ENCODE assay signal across 9 cellular contexts in the genomic region with DNA sequence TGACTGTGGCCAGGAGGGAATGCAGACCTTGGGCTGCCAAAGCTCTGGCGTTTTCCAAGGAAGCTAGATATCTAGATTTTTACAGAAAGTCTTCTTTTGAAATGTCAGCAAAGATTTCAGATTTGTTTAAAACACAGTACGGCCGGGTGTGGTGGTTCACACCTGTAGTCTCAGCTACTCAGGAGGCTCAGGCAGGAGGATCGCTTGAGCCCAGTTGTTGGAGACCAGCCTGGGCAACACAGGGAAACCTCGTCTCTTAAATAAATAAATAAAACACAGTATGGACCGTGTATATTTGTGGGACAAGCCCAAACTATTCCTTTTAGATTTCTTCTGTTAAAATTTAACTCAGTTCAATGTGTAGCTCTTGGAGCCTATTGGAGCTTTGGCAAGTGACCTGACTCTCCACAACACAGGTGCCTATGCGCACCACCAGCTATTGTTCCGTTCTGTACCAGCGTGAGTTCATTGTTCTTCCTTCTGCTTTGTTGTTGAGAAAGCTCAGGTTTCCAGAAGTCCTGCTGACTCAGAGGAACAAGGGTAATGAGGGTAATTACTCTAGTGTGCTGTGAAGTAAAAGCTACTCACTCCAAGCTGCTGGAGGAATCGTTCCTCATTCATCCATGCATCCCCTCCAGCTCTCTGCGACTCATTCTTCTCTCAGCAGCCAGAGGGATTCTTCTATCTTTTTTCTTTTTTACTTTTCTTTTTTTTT.
DNase-seq lines count a peak whose midpoint lies in the region; ATAC-seq, FAIRE-seq and TF ChIP-seq lines count a peak whose summit lies in the region.
"Had no signal": no experiment of that assay in that cellular context is flagged by ENCODE, and none has a peak within 500 bp of the region (broad histone marks: within the 10 kb centered on the region; RNA-seq: fewer than 3 reads in every experiment).

No MANE protein-coding gene starts in this region.

- TF ChIP-seq POLR2A in HepG2 (IDR thresholded peaks at IDR 0.05; ENCODE audit: insufficient read depth in 1 of 2, low read depth in 2 of 2, low read length in 2 of 2), result no peak

- H3K27me3 ChIP-seq in HepG2 (ENCODE audit: control insufficient read depth in 1 of 2, insufficient read depth in 2 of 2, low read length in 2 of 2) (no peaks in the 10 kb centered on the region), osteoblast (ENCODE audit: insufficient read depth, low read length) (no peaks in the 10 kb centered on the region)

- H3K9ac ChIP-seq in HepG2 (ENCODE audit: insufficient read depth, low read depth, low read length), result no peak overlapping the region

- no peak overlapping the region for H3K4me3 Mint-ChIP-seq in WTC11
- H3K4me3 Mint-ChIP-seq: activated B cell treated with CpG ODN at 0.5 μM for 24 hours had no signal

- FAIRE-seq in HepG2 (lab: Jason Lieb, UNC), result no peak

- H2AFZ ChIP-seq in HepG2 (ENCODE audit: low read length), result no peak overlapping the region
- H2AFZ ChIP-seq in osteoblast (ENCODE audit: low read length), result no peak overlapping the region

- no peak for TF ChIP-seq CTCF in WTC11 (IDR thresholded peaks at IDR 0.05)
- no peak for TF ChIP-seq CTCF in HepG2 (CRISPR knock-in tag; IDR thresholded peaks at IDR 0.05)
- no peak for TF ChIP-seq CTCF in osteoblast (IDR thresholded peaks at IDR 0.05; ENCODE audit: extremely low read depth, low read depth, low read length)

- no TSS peak for BruUV-seq in HepG2 (replicated peaks; lab: Mats Ljungman, UMichigan)

- H3K9me3 Mint-ChIP-seq in WTC11, result peaks cover 11% of the 10 kb centered on the region

- H3K36me3 Mint-ChIP-seq in WTC11, result peaks cover 4% of the 10 kb centered on the region; the same call in 1 of the 2 replicates

- H4K20me1 ChIP-seq in HepG2 (ENCODE audit: insufficient read depth, low read length) (no peaks in the 10 kb centered on the region), osteoblast (ENCODE audit: insufficient read depth, low read length) (no peaks in the 10 kb centered on the region)

- WGBS in HepG2 (ENCODE audit: low lambda C conversion rate), result 27% methylated on average over 11 of the region's 11 CpGs

- no peak overlapping the region for H3K27ac ChIP-seq in HepG2 (ENCODE audit: extremely low read length, insufficient read depth, low read length)
- H3K27ac ChIP-seq in osteoblast (ENCODE audit: low read depth, low read length), result no peak overlapping the region

- H3K79me2 ChIP-seq in HepG2 (ENCODE audit: insufficient read depth, low read length) (no peaks in the 10 kb centered on the region), osteoblast (ENCODE audit: insufficient read depth, low read length) (no peaks in the 10 kb centered on the region)

- peaks cover 35% of the 10 kb centered on the region for H3K4me1 Mint-ChIP-seq in WTC11
- H3K4me1 Mint-ChIP-seq: activated B cell treated with CpG ODN at 0.5 μM for 24 hours had no signal

- TF ChIP-seq EP300 in HepG2 (IDR thresholded peaks at IDR 0.05; ENCODE audit: low read depth in 2 of 2, low read length in 2 of 2) (no peak), HepG2 (CRISPR knock-in tag; IDR thresholded peaks at IDR 0.05; ENCODE audit: borderline replicate concordance) (no peak)

- POLR2A ChIA-PET in WTC11 (lab: Charles Lee) (interaction anchor here (0.8 kb wide), 1 partner anchor 9 kb away, joined by 3 read pairs; no protein-coding TSS in a partner anchor), HepG2 (lab: Yijun Ruan, JAX) (no interaction called here)

- peaks cover 3% of the 10 kb centered on the region; the same call in 1 of the 2 replicates for H3K27me3 Mint-ChIP-seq in WTC11 (ENCODE audit: low read depth)

- CTCF ChIA-PET in WTC11 (lab: Charles Lee) (interaction anchor here (0.7 to 1.8 kb wide), 16 partner anchors 16 to 451 kb away, joined by 3 to 14 read pairs (median 5); no protein-coding TSS in a partner anchor), HepG2 (lab: Yijun Ruan, JAX; ENCODE audit: low intra/inter-chr PET ratio, low total read pairs) (no interaction called here)

- H3K4me2 ChIP-seq in HepG2 (ENCODE audit: low read depth, low read length), result no peak overlapping the region
- H3K4me2 ChIP-seq in osteoblast (ENCODE audit: insufficient read depth, low read length), result no peak overlapping the region

- in situ Hi-C loops in HepG2 (cut with HindIII; ENCODE audit: extremely low pct_ligation_motif_present, low pct_unique_long_range_greater_than_20kb), result no loop called here

- no peak for TF ChIP-seq RAD21 in HepG2 (CRISPR knock-in tag; IDR thresholded peaks at IDR 0.05)

- peak overlapping the region; percentile 77 for H3K27ac Mint-ChIP-seq in WTC11
- H3K27ac Mint-ChIP-seq: activated B cell treated with CpG ODN at 0.5 μM for 24 hours had no signal

- H3K4me1 ChIP-seq in HepG2 (ENCODE audit: insufficient read depth, low read length) (peaks cover 21% of the 10 kb centered on the region), osteoblast (ENCODE audit: insufficient read depth, low read length) (peaks cover 3% of the 10 kb centered on the region)

- ATAC-seq in WTC11 (peak; percentile 94), HepG2 (no peak)

- H3K4me3 ChIP-seq in HepG2 (replicated peaks in 1 of 3; ENCODE audit: insufficient read depth in 1 of 3, low read depth in 2 of 3, low read length in 3 of 3), result no peak overlapping the region
- no peak overlapping the region for H3K4me3 ChIP-seq in osteoblast (ENCODE audit: insufficient read depth, low read length)

- H3K36me3 ChIP-seq in HepG2 (replicated peaks in 1 of 2; ENCODE audit: control insufficient read depth in 1 of 2, insufficient read depth in 2 of 2, low read length in 2 of 2) (no peaks in the 10 kb centered on the region), osteoblast (ENCODE audit: insufficient read depth, low read length) (no peaks in the 10 kb centered on the region)

- intact Hi-C loops in HepG2 (cut with micrococcal nuclease; ENCODE audit: unreplicated experiment), result no loop called here

- H3K9me3 ChIP-seq in HepG2 (ENCODE audit: low read length) (no peaks in the 10 kb centered on the region), osteoblast (ENCODE audit: low read depth, low read length) (no peaks in the 10 kb centered on the region)

- DNase-seq in DMS79 (lab: John Stamatoyannopoulos, UW), result peak; percentile 43
- peak; percentile 96 for DNase-seq in NCI-H146 treated with DMSO at 0.1 percent for 48 hours (lab: John Stamatoyannopoulos, UW; ENCODE audit: unreplicated experiment)
- peak; percentile 39 for DNase-seq in WTC11 (ENCODE audit: low spot score)
- DNase-seq in HepG2 (ENCODE audit: low spot score), result no peak
- no peak for DNase-seq in osteoblast (ENCODE audit: insufficient read length, low spot score, missing footprints)
- no peak for DNase-seq in SHP77 (lab: John Stamatoyannopoulos, UW)
- DNase-seq in NK-92 treated with Interleukin-12 subunit alpha and Interleukin-12 subunit beta, amount 100 ng/mL, for 24 hours (lab: John Stamatoyannopoulos, UW), result no peak
- no peak for DNase-seq in NCI-H82 treated with DMSO at 0.1 percent for 48 hours (lab: John Stamatoyannopoulos, UW; ENCODE audit: unreplicated experiment)
- DNase-seq: activated B cell treated with CpG ODN at 0.5 μM for 24 hours had no signal

TF ChIP-seq in WTC11, 78 proteins besides CTCF, POLR2A, EP300 and RAD21 (continues in another document):
- TF ChIP-seq GTF2I (CRISPR knock-in tag; conservative IDR thresholded peaks at IDR 0.05) (peak; percentile 73; the same call in 1 of the 2 replicates), FOXK1 (CRISPR knock-in tag; IDR thresholded peaks at IDR 0.05) (peak; percentile 47; the same call in 1 of the 2 replicates)
- TF ChIP-seq, protein P1, sequence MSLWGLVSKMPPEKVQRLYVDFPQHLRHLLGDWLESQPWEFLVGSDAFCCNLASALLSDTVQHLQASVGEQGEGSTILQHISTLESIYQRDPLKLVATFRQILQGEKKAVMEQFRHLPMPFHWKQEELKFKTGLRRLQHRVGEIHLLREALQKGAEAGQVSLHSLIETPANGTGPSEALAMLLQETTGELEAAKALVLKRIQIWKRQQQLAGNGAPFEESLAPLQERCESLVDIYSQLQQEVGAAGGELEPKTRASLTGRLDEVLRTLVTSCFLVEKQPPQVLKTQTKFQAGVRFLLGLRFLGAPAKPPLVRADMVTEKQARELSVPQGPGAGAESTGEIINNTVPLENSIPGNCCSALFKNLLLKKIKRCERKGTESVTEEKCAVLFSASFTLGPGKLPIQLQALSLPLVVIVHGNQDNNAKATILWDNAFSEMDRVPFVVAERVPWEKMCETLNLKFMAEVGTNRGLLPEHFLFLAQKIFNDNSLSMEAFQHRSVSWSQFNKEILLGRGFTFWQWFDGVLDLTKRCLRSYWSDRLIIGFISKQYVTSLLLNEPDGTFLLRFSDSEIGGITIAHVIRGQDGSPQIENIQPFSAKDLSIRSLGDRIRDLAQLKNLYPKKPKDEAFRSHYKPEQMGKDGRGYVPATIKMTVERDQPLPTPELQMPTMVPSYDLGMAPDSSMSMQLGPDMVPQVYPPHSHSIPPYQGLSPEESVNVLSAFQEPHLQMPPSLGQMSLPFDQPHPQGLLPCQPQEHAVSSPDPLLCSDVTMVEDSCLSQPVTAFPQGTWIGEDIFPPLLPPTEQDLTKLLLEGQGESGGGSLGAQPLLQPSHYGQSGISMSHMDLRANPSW (CRISPR knock-in tag; conservative IDR thresholded peaks at IDR 0.05; ENCODE audit: low read depth), result no peak

TF ChIP-seq in HepG2, 621 proteins besides CTCF, POLR2A, EP300 and RAD21 (continues in another document):
- no peak for TF ChIP-seq ZNF484 (CRISPR knock-in tag; IDR thresholded peaks at IDR 0.05; ENCODE audit: borderline replicate concordance, low read depth)
- TF ChIP-seq MAFF (IDR thresholded peaks at IDR 0.05; ENCODE audit: low read depth, low read length), result no peak
- TF ChIP-seq, protein P2, sequence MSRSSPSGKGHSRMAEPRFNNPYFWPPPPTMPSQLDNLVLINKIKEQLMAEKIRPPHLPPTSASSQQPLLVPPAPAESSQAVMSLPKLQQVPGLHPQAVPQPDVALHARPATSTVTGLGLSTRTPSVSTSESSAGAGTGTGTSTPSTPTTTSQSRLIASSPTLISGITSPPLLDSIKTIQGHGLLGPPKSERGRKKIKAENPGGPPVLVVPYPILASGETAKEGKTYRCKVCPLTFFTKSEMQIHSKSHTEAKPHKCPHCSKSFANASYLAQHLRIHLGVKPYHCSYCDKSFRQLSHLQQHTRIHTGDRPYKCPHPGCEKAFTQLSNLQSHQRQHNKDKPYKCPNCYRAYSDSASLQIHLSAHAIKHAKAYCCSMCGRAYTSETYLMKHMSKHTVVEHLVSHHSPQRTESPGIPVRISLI (CRISPR knock-in tag; IDR thresholded peaks at IDR 0.05; ENCODE audit: borderline replicate concordance), result no peak
- no peak for TF ChIP-seq ZNF33B (CRISPR knock-in tag; IDR thresholded peaks at IDR 0.05)
- TF ChIP-seq RBM39 (IDR thresholded peaks at IDR 0.05; ENCODE audit: low read depth, low read length, poor library complexity, severe bottlenecking), result no peak
- peak; percentile 68 for TF ChIP-seq SOX5 (CRISPR knock-in tag; IDR thresholded peaks at IDR 0.05; ENCODE audit: borderline replicate concordance)

Comparison
In these comparisons a context has a peak if more than half of its experiments do, and no peak if none do; other contexts are left out.
1. DNase-seq: peak in DMS79 (single experiment), NCI-H146 treated with DMSO at 0.1 percent for 48 hours (single experiment) and WTC11 (single experiment); none in HepG2 (single experiment), osteoblast (single experiment), SHP77 (0 of 2), NK-92 treated with Interleukin-12 subunit alpha and Interleukin-12 subunit beta, amount 100 ng/mL, for 24 hours (single experiment) and NCI-H82 treated with DMSO at 0.1 percent for 48 hours (single experiment).